ENCODE assay signal across 27 cellular contexts in genomic region chr2:189146553-189146952, GRCh38.
"Had no signal": no experiment of that assay in that cellular context is flagged by ENCODE, and none has a peak within 500 bp of the region (broad histone marks: within the 10 kb centered on the region; RNA-seq: fewer than 3 reads in every experiment).

No MANE protein-coding gene starts in this region.

- H3K36me3 ChIP-seq: cardiac muscle cell, left lung, ovary, prostate gland, spleen, tibial nerve, WERI-Rb-1 had no signal

- H3K27me3 Mint-ChIP-seq: activated CD4-positive, alpha-beta T cell treated with anti-CD3 and anti-CD28 coated beads, Interleukin-2, amount 10 ng/mL, durations not matched to agents 7 days and 5 days; activated CD8-positive, alpha-beta memory T cell treated with anti-CD3 and anti-CD28 coated beads, Interleukin-2, amount 10 ng/mL, durations not matched to agents 7 days and 5 days; activated CD8-positive, alpha-beta T cell treated with anti-CD3 and anti-CD28 coated beads for 36 hours; activated naive CD4-positive, alpha-beta T cell treated with anti-CD3 and anti-CD28 coated beads, Interleukin-2, amount 10 ng/mL, durations not matched to agents 7 days and 5 days; dendritic cell treated with granulocyte-macrophage colony-stimulating factor and Interleukin-4, amounts not matched to agents 40 ng/mL and 50 ng/mL, for 4 days; naive thymus-derived CD8-positive, alpha-beta T cell had no signal

- H3K4me3 ChIP-seq: body of pancreas, cardiac muscle cell, hepatocyte, left lung, lung, ovary, prostate gland, spleen, tibial nerve had no signal

- H3K4me3 Mint-ChIP-seq: activated CD4-positive, alpha-beta T cell treated with anti-CD3 and anti-CD28 coated beads, Interleukin-2, amount 10 ng/mL, durations not matched to agents 7 days and 5 days; activated CD8-positive, alpha-beta memory T cell treated with anti-CD3 and anti-CD28 coated beads, Interleukin-2, amount 10 ng/mL, durations not matched to agents 7 days and 5 days; activated CD8-positive, alpha-beta T cell treated with anti-CD3 and anti-CD28 coated beads for 36 hours; activated naive CD4-positive, alpha-beta T cell treated with anti-CD3 and anti-CD28 coated beads, Interleukin-2, amount 10 ng/mL, durations not matched to agents 7 days and 5 days; dendritic cell treated with granulocyte-macrophage colony-stimulating factor and Interleukin-4, amounts not matched to agents 40 ng/mL and 50 ng/mL, for 4 days; immature natural killer cell; naive thymus-derived CD8-positive, alpha-beta T cell had no signal

- FAIRE-seq: frontal cortex had no signal

- H3K4me1 ChIP-seq: body of pancreas, prostate gland, spleen had no signal

- H3K27me3 ChIP-seq: body of pancreas, cardiac muscle cell, hepatocyte, left lung, ovary, spleen, tibial nerve had no signal

- ATAC-seq: activated CD8-positive, alpha-beta memory T cell treated with anti-CD3 and anti-CD28 coated beads, Interleukin-2, amount 10 ng/mL, durations not matched to agents 7 days and 5 days; activated CD8-positive, alpha-beta T cell treated with anti-CD3 and anti-CD28 coated beads for 36 hours; body of pancreas; left lung; naive thymus-derived CD8-positive, alpha-beta T cell had no signal

- H3K36me3 Mint-ChIP-seq: activated CD8-positive, alpha-beta memory T cell treated with anti-CD3 and anti-CD28 coated beads, Interleukin-2, amount 10 ng/mL, durations not matched to agents 7 days and 5 days; activated naive CD4-positive, alpha-beta T cell treated with anti-CD3 and anti-CD28 coated beads, Interleukin-2, amount 10 ng/mL, durations not matched to agents 7 days and 5 days; immature natural killer cell; naive thymus-derived CD8-positive, alpha-beta T cell had no signal

- H3K4me2 ChIP-seq: hepatocyte had no signal

- DNase-seq: activated CD4-positive, alpha-beta T cell treated with anti-CD3 and anti-CD28 coated beads, Interleukin-2, amount 10 ng/mL, durations not matched to agents 7 days and 5 days; activated CD4-positive, CD25-positive, alpha-beta regulatory T cell treated with anti-CD3 and anti-CD28 coated beads, Interleukin-2, amount 50 U/mL, for 72 hours; activated CD8-positive, alpha-beta memory T cell treated with anti-CD3 and anti-CD28 coated beads, Interleukin-2, amount 10 ng/mL, durations not matched to agents 7 days and 5 days; activated CD8-positive, alpha-beta T cell treated with anti-CD3 and anti-CD28 coated beads for 36 hours; activated effector memory CD4-positive, alpha-beta T cell treated with anti-CD3 and anti-CD28 coated beads, Interleukin-2, amount 50 U/mL, for 16 hours; activated naive CD4-positive, alpha-beta T cell treated with anti-CD3 and anti-CD28 coated beads, Interleukin-2, amount 10 ng/mL, durations not matched to agents 7 days and 5 days; activated T-cell treated with anti-CD3 and anti-CD28 coated beads for 4 hours; body of pancreas; effector CD4-positive, alpha-beta T cell; erythroblast; glutamatergic neuron; immature natural killer cell; left lung; naive thymus-derived CD8-positive, alpha-beta T cell; ovary; spleen; stimulated activated CD4-positive, alpha-beta T cell treated with anti-CD3 and anti-CD28 coated beads, Interleukin-4, amount 100 ng/mL, for 24 hours; stimulated activated naive CD4-positive, alpha-beta T cell treated with Interleukin-2 at 50 U/mL for 16 hours; T-helper 2 cell; WERI-Rb-1 had no signal

- H3K9me3 Mint-ChIP-seq: activated CD4-positive, alpha-beta T cell treated with anti-CD3 and anti-CD28 coated beads, Interleukin-2, amount 10 ng/mL, durations not matched to agents 7 days and 5 days; activated CD8-positive, alpha-beta T cell treated with anti-CD3 and anti-CD28 coated beads for 36 hours; activated naive CD4-positive, alpha-beta T cell treated with anti-CD3 and anti-CD28 coated beads, Interleukin-2, amount 10 ng/mL, durations not matched to agents 7 days and 5 days; dendritic cell treated with granulocyte-macrophage colony-stimulating factor and Interleukin-4, amounts not matched to agents 40 ng/mL and 50 ng/mL, for 4 days; naive thymus-derived CD8-positive, alpha-beta T cell had no signal

- H3K4me1 Mint-ChIP-seq: activated CD4-positive, alpha-beta T cell treated with anti-CD3 and anti-CD28 coated beads, Interleukin-2, amount 10 ng/mL, durations not matched to agents 7 days and 5 days; activated CD8-positive, alpha-beta memory T cell treated with anti-CD3 and anti-CD28 coated beads, Interleukin-2, amount 10 ng/mL, durations not matched to agents 7 days and 5 days; activated naive CD4-positive, alpha-beta T cell treated with anti-CD3 and anti-CD28 coated beads, Interleukin-2, amount 10 ng/mL, durations not matched to agents 7 days and 5 days; immature natural killer cell had no signal

- H2AFZ ChIP-seq: hepatocyte had no signal

- H3K27ac Mint-ChIP-seq: activated CD4-positive, alpha-beta T cell treated with anti-CD3 and anti-CD28 coated beads, Interleukin-2, amount 10 ng/mL, durations not matched to agents 7 days and 5 days; activated CD8-positive, alpha-beta memory T cell treated with anti-CD3 and anti-CD28 coated beads, Interleukin-2, amount 10 ng/mL, durations not matched to agents 7 days and 5 days; activated CD8-positive, alpha-beta T cell treated with anti-CD3 and anti-CD28 coated beads for 36 hours; activated naive CD4-positive, alpha-beta T cell treated with anti-CD3 and anti-CD28 coated beads, Interleukin-2, amount 10 ng/mL, durations not matched to agents 7 days and 5 days; dendritic cell treated with granulocyte-macrophage colony-stimulating factor and Interleukin-4, amounts not matched to agents 40 ng/mL and 50 ng/mL, for 4 days; immature natural killer cell; naive thymus-derived CD8-positive, alpha-beta T cell had no signal

- H3K9me3 ChIP-seq: body of pancreas, left lung, ovary, prostate gland, spleen, tibial nerve had no signal

- H3K27ac ChIP-seq: body of pancreas, cardiac muscle cell, hepatocyte, left lung, ovary, prostate gland, spleen, WERI-Rb-1 had no signal
